In the genomic region with DNA sequence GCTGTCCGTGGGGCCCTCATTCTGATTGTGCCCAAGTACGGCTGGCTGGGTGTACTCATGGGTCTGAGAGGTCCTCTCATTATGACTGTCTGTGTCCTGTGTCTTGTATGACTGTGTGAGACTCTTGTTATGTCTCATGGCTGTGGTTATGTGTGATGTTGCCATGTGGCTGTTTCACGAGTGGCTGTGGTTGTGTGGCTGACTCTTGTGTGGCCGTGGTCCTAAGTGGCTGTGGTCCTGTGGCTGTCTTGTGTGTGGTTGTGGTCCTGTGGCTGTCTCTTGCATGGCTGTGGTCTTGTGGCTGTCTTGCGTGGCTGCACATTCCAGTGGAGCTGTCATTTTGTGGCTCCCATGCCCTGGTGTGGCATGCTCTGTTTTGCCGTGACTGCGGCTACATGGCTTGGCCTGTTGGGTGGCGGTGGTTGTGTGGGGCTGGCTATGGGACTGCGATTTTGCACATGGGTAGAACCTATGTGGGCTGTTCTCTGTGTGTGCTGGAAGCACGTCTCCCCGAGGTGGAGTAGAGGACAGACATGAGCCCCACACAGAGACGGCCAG, we compare ENCODE assay signal across 8 cellular contexts. TPM values are rescaled to one million over a fixed set of nuclear protein-coding genes. Genes with fewer than 3 reads are reported as not detected.
A peak's percentile ranks its signal among the peaks of the same experiment; 100 is the strongest.
DNase-seq lines count a peak whose midpoint lies in the region; ATAC-seq and TF ChIP-seq lines count a peak whose summit lies in the region.

No MANE protein-coding gene starts in this region.

- H3K9me3 Mint-ChIP-seq in GM23338 = no peaks in the 10 kb centered on the region

- 0 out of 2 replicates have a peak overlapping the region, but pooled peaks have one; percentile 5 for H2AFZ ChIP-seq in GM23338

- H3K4me1 Mint-ChIP-seq in GM23338 = peaks cover 20% of the 10 kb centered on the region

- peaks cover 9% of the 10 kb centered on the region; the same call in 1 of the 2 replicates for H4K20me1 ChIP-seq in GM23338 (replicated peaks; ENCODE audit: insufficient read depth)

- no peak overlapping the region for H3K27ac Mint-ChIP-seq in GM23338

- H3K4me3 ChIP-seq in GM23338 (peak overlapping the region; percentile 59), SJCRH30 (no peak overlapping the region), body of pancreas (no peak overlapping the region)
- H3K4me3 ChIP-seq in effector memory CD4-positive, alpha-beta T cell (ENCODE audit: insufficient read depth, low read depth, low read length, poor library complexity, severe bottlenecking) = no peak overlapping the region

- no peak for TF ChIP-seq POLR2A in body of pancreas (IDR thresholded peaks at IDR 0.05)

- H3K9me3 ChIP-seq in effector memory CD4-positive, alpha-beta T cell (ENCODE audit: control insufficient read depth, low read length) = no peaks in the 10 kb centered on the region
- H3K9me3 ChIP-seq in SJCRH30 (replicated peaks) (no peaks in the 10 kb centered on the region), body of pancreas (no peaks in the 10 kb centered on the region)

- H3K27me3 Mint-ChIP-seq in GM23338 (ENCODE audit: insufficient read depth, low read depth, poor library complexity) = peaks cover 67% of the 10 kb centered on the region

- intact Hi-C loops in body of pancreas (cut with DNase I) = no loop called here

- DNase-seq in GM23338 (ENCODE audit: low spot score) (no peak), SJCRH30 (no peak), body of pancreas (no peak)
- peak; percentile 82 for DNase-seq in activated CD4-positive, CD25-positive, alpha-beta regulatory T cell treated with anti-CD3 and anti-CD28 coated beads, Interleukin-2, amount 50 U/mL, for 72 hours
- peak in 2 of 3 donors; percentile 59 to 66 for DNase-seq in effector memory CD4-positive, alpha-beta T cell
- peak; percentile 73 for DNase-seq in stimulated activated CD4-positive, alpha-beta T cell treated with anti-CD3 and anti-CD28 coated beads, Interleukin-4, amount 100 ng/mL, for 24 hours

- no peaks in the 10 kb centered on the region; the same call in 1 of the 3 replicates for H3K36me3 Mint-ChIP-seq in GM23338 (ENCODE audit: low read depth)

- peaks cover 31% of the 10 kb centered on the region for H3K4me1 ChIP-seq in GM23338 (ENCODE audit: insufficient read depth)
- peaks cover 85% of the 10 kb centered on the region for H3K4me1 ChIP-seq in effector memory CD4-positive, alpha-beta T cell (ENCODE audit: control insufficient read depth, insufficient read depth, low read length, poor library complexity, severe bottlenecking)
- H3K4me1 ChIP-seq in SJCRH30 = no peaks in the 10 kb centered on the region
- H3K4me1 ChIP-seq in body of pancreas = peaks cover 31% of the 10 kb centered on the region

- no peak overlapping the region for H3K27ac ChIP-seq in GM23338 (ENCODE audit: low read depth)
- H3K27ac ChIP-seq in effector memory CD4-positive, alpha-beta T cell (ENCODE audit: insufficient read depth, low read length, poor library complexity, severe bottlenecking) = peak overlapping the region; percentile 85
- H3K27ac ChIP-seq in SJCRH30 = no peak overlapping the region
- peak overlapping the region in 2 of 4 donors; percentile 73 to 78 for H3K27ac ChIP-seq in body of pancreas

- no peaks in the 10 kb centered on the region for H3K9me2 ChIP-seq in GM23338 (ENCODE audit: insufficient read depth)

- peak overlapping the region; percentile 18; the same call in 1 of the 3 replicates for H3K4me3 Mint-ChIP-seq in GM23338

- H3K79me2 ChIP-seq in GM23338 (replicated peaks; ENCODE audit: insufficient read depth) = no peaks in the 10 kb centered on the region

- ATAC-seq in GM23338 (no peak), HG03432 (IDR thresholded peaks at IDR 0.05; ENCODE audit: unreplicated experiment) (no peak), HG02870 (IDR thresholded peaks at IDR 0.05; ENCODE audit: unreplicated experiment) (no peak), body of pancreas (no peak)

- no peaks in the 10 kb centered on the region for H3K36me3 ChIP-seq in GM23338 (ENCODE audit: insufficient read depth)
- H3K36me3 ChIP-seq in effector memory CD4-positive, alpha-beta T cell (ENCODE audit: control insufficient read depth, insufficient read depth, low read length) = no peaks in the 10 kb centered on the region
- H3K36me3 ChIP-seq in SJCRH30 = no peaks in the 10 kb centered on the region
- H3K36me3 ChIP-seq in body of pancreas (replicated peaks in 1 of 2; ENCODE audit: insufficient read depth in 1 of 2, low read depth in 2 of 2) = no peaks in the 10 kb centered on the region

- 0 out of 2 replicates have a peak overlapping the region, but pooled peaks have one; percentile 82 for H3K4me2 ChIP-seq in GM23338

- TF ChIP-seq CTCF in GM23338 (conservative IDR thresholded peaks at IDR 0.05; ENCODE audit: low read depth in 2 of 2) (no peak), body of pancreas (IDR thresholded peaks at IDR 0.05) (no peak)

- H3K27me3 ChIP-seq in GM23338 (ENCODE audit: insufficient read depth) (peaks cover 71% of the 10 kb centered on the region), SJCRH30 (no peaks in the 10 kb centered on the region), body of pancreas (peaks cover 0 to 10% of the 10 kb centered on the region in 2 donors)
- peaks cover 26% of the 10 kb centered on the region for H3K27me3 ChIP-seq in effector memory CD4-positive, alpha-beta T cell (replicated peaks; ENCODE audit: control insufficient read depth, insufficient read depth, low read length, poor library complexity, severe bottlenecking)

- peaks cover 37% of the 10 kb centered on the region for H3F3A ChIP-seq in GM23338 (replicated peaks; ENCODE audit: low read depth)

- 67 to 78% methylated on average over 4 to 12 of the region's 12 CpGs for WGBS in body of pancreas, 2 donors

TF ChIP-seq in GM23338, 12 proteins besides CTCF, POLR2A, EP300 and RAD21:
- TF ChIP-seq, protein P1, sequence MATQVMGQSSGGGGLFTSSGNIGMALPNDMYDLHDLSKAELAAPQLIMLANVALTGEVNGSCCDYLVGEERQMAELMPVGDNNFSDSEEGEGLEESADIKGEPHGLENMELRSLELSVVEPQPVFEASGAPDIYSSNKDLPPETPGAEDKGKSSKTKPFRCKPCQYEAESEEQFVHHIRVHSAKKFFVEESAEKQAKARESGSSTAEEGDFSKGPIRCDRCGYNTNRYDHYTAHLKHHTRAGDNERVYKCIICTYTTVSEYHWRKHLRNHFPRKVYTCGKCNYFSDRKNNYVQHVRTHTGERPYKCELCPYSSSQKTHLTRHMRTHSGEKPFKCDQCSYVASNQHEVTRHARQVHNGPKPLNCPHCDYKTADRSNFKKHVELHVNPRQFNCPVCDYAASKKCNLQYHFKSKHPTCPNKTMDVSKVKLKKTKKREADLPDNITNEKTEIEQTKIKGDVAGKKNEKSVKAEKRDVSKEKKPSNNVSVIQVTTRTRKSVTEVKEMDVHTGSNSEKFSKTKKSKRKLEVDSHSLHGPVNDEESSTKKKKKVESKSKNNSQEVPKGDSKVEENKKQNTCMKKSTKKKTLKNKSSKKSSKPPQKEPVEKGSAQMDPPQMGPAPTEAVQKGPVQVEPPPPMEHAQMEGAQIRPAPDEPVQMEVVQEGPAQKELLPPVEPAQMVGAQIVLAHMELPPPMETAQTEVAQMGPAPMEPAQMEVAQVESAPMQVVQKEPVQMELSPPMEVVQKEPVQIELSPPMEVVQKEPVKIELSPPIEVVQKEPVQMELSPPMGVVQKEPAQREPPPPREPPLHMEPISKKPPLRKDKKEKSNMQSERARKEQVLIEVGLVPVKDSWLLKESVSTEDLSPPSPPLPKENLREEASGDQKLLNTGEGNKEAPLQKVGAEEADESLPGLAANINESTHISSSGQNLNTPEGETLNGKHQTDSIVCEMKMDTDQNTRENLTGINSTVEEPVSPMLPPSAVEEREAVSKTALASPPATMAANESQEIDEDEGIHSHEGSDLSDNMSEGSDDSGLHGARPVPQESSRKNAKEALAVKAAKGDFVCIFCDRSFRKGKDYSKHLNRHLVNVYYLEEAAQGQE (IDR thresholded peaks at IDR 0.05; ENCODE audit: unreplicated experiment) = no peak
- TF ChIP-seq NANOG (IDR thresholded peaks at IDR 0.05; ENCODE audit: borderline replicate concordance) = no peak
TF ChIP-seq in GM23338: peak in this region for 0.

RNA-seq across cellular contexts. Expression of a gene that starts 2.5 kb away (rescaled TPM):
- total RNA-seq in GM23338 (2014; rRNA removed; shearing (Covaris generic)) = 0.47 and 2.2 TPM in 2 replicates
- polyA plus RNA-seq in GM23338 (2016; fragmentation: Nextera tagmentation; extraction: Ambion mirVana) = 0.77 and 1.2 TPM in 2 replicates
- 0.08 TPM in 1 of 2 replicates, not detected in the other for total RNA-seq in SJCRH30 (2014; rRNA removed; shearing (Covaris generic))
- 1 to 10 TPM; 3.4 to 6.9 TPM for total RNA-seq in body of pancreas

RNA-seq across cellular contexts. Expression of a gene that starts 16.4 kb away (rescaled TPM):
- total RNA-seq in GM23338 (2014; rRNA removed; shearing (Covaris generic)) = 76.4 and 88.6 TPM in 2 replicates
- polyA plus RNA-seq in GM23338 (2016; fragmentation: Nextera tagmentation; extraction: Ambion mirVana) = 90.1 and 92.6 TPM in 2 replicates
- 54.1 and 59.0 TPM in 2 replicates for total RNA-seq in SJCRH30 (2014; rRNA removed; shearing (Covaris generic))
- 10 to 100 TPM; 21.5 to 36.3 TPM for total RNA-seq in body of pancreas

RNA-seq across cellular contexts. Expression of a gene that starts 18.0 kb away (rescaled TPM):
- total RNA-seq in GM23338 (2014; rRNA removed; shearing (Covaris generic)) = 203 and 260 TPM in 2 replicates
- 12.4 and 16.1 TPM in 2 replicates for polyA plus RNA-seq in GM23338 (2016; fragmentation: Nextera tagmentation; extraction: Ambion mirVana)
- total RNA-seq in SJCRH30 (2014; rRNA removed; shearing (Covaris generic)) = 103 and 105 TPM in 2 replicates
- 10 to 100 TPM in 1 of 2 donors, 1 to 10 TPM in 1; 6.0 to 15.5 TPM for total RNA-seq in body of pancreas

RNA-seq across cellular contexts. Expression of a gene that starts 50.1 kb away (rescaled TPM):
- total RNA-seq in GM23338 (2014; rRNA removed; shearing (Covaris generic)) = 55.9 and 58.3 TPM in 2 replicates
- 42.8 and 44.0 TPM in 2 replicates for polyA plus RNA-seq in GM23338 (2016; fragmentation: Nextera tagmentation; extraction: Ambion mirVana)
- 58.5 and 70.7 TPM in 2 replicates for total RNA-seq in SJCRH30 (2014; rRNA removed; shearing (Covaris generic))
- total RNA-seq in body of pancreas = 10 to 100 TPM; 54.2 to 65.3 TPM

RNA-seq across cellular contexts. Expression of a gene that starts 50.1 kb away (rescaled TPM):
- total RNA-seq in GM23338 (2014; rRNA removed; shearing (Covaris generic)) = 99.1 and 124 TPM in 2 replicates
- 191 and 200 TPM in 2 replicates for polyA plus RNA-seq in GM23338 (2016; fragmentation: Nextera tagmentation; extraction: Ambion mirVana)
- total RNA-seq in SJCRH30 (2014; rRNA removed; shearing (Covaris generic)) = 30.2 and 31.7 TPM in 2 replicates
- 100 to 1,000 TPM; 162 to 857 TPM for total RNA-seq in body of pancreas

Comparison
In these comparisons a context has a peak if more than half of its experiments do, and no peak if none do; other contexts are left out.
1. DNase-seq: peak in activated CD4-positive, CD25-positive, alpha-beta regulatory T cell treated with anti-CD3 and anti-CD28 coated beads, Interleukin-2, amount 50 U/mL, for 72 hours (single experiment), effector memory CD4-positive, alpha-beta T cell (2 of 3) and stimulated activated CD4-positive, alpha-beta T cell treated with anti-CD3 and anti-CD28 coated beads, Interleukin-4, amount 100 ng/mL, for 24 hours (single experiment); none in GM23338 (single experiment), SJCRH30 (0 of 2) and body of pancreas (0 of 4).